In genomic region chr20:51969191-51969590, GRCh38 we compare ENCODE assay signal across 1 cellular context.
TF ChIP-seq lines count a peak whose summit lies in the region.

No MANE protein-coding gene starts in this region.

TF ChIP-seq in HCT116, 20 proteins besides CTCF, POLR2A, EP300 and RAD21:
- TF ChIP-seq ELF1 (IDR thresholded peaks at IDR 0.05; ENCODE audit: borderline replicate concordance, low read depth) (no peak), FOSL1 (IDR thresholded peaks at IDR 0.05; ENCODE audit: low read depth) (peak; percentile 26; the same call in 1 of the 2 replicates), JUND (IDR thresholded peaks at IDR 0.05) (0 out of 2 replicates have a peak, but pooled peaks have one; percentile 25), TCF7L2 (IDR thresholded peaks at IDR 0.05; ENCODE audit: borderline replicate concordance, extremely low read depth, insufficient read depth, insufficient read length) (no peak)
